ENCODE assay signal across 8 cellular contexts in the genomic region with DNA sequence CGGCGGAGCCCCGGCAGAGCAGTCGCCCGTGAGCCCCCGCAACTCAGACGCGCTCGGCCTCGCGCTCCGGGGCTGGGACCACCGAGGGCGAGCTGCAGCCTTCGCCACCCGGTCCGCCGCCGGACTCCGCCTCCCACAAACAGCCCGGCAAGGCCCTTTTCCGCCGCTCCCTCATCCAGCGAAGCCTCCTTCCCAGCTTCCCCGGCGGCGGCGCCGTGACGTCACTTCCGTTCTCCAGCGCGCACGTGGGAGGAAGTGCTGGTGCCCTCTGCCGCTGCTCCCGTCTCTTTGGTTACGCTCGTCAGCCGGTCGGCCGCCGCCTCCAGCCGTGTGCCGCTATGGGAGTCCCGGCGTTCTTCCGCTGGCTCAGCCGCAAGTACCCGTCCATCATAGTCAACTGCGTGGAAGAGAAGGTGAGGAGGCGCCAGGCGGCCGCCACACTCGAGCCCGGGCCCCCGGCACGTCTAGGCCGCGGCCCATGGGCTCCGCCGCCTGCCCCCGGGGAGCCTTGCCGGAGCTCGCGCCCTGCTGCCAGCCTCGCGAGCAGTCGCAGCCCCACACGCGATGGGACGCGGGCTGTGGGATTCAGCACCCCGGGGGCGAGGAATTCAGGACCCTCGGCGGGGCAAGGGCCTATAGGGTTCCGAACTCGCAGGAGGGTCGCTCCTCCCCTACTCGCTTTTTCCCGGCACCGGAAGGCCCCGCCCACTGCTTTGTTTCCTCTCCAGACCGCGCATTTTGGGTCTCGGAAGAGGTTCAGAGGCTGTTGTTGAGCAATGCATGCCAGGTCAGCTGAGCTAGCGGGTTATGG. TPM values are rescaled to one million over a fixed set of nuclear protein-coding genes. Genes with fewer than 3 reads are reported as not detected.
DNase-seq lines count a peak whose midpoint lies in the region; ATAC-seq and TF ChIP-seq lines count a peak whose summit lies in the region.

XRN2 (plus strand) TSS at position 271 of the 811 bp plus-strand sequence; CDS start at position 339, 68 bp downstream.

- peaks cover 3% of the 10 kb centered on the region for H3K36me3 ChIP-seq in CD4-positive, CD25-positive, alpha-beta regulatory T cell (ENCODE audit: control insufficient read depth, insufficient read depth, low read length)

- intact Hi-C loops in activated CD4-positive, alpha-beta memory T cell treated with anti-CD3 and anti-CD28 coated beads for 36 hours (cut with micrococcal nuclease): loop anchor here (1.0 to 5.0 kb wide), 8 partner anchors 8 to 1291 kb away; partner anchors contain the start of gene KIZ
- intact Hi-C loops in dorsolateral prefrontal cortex (cut with DNase I) (loop anchor here (5.0 kb wide), 4 partner anchors 66 to 209 kb away; partner anchors contain the start of genes KIZ (in 2 of the 2) and NKX2-2 (in 1 of the 2)), lower leg skin (cut with DNase I; ENCODE audit: low total_unique reads) (no loop called here)

- H3K4me3 Mint-ChIP-seq in CD4-positive, CD25-positive, alpha-beta regulatory T cell: peak within 1 kb of the TSS; percentile 96 to 99 (median 98)
- H3K4me3 Mint-ChIP-seq in activated CD4-positive, alpha-beta memory T cell treated with anti-CD3 and anti-CD28 coated beads for 36 hours: peak within 1 kb of the TSS; percentile 93

- H3K4me1 ChIP-seq in CD4-positive, CD25-positive, alpha-beta regulatory T cell (ENCODE audit: control insufficient read depth, insufficient read depth, low read length, poor library complexity, severe bottlenecking): peaks cover 21% of the 10 kb centered on the region

- peak in 1 of 2 donors; percentile 55 for TF ChIP-seq POLR2A in lower leg skin (IDR thresholded peaks at IDR 0.05)

- peak in 51 of 56 donors; percentile 14 to 73 (median 52) for TF ChIP-seq CTCF in dorsolateral prefrontal cortex (IDR thresholded peaks at IDR 0.05 in 54 of 56, conservative IDR thresholded peaks at IDR 0.05 in 2 of 56; ENCODE audit: low read depth in 1 of 56, partially characterized antibody in 56 of 56)
- TF ChIP-seq CTCF in lower leg skin (IDR thresholded peaks at IDR 0.05): no peak

- POLR2A ChIA-PET in activated CD4-positive, alpha-beta memory T cell treated with anti-CD3 and anti-CD28 coated beads for 36 hours (lab: Charles Lee): interaction anchor here (0.5 to 1.7 kb wide), 9 partner anchors 9 to 1287 kb away, joined by 3 to 6 read pairs (median 3); no protein-coding TSS in a partner anchor

- H3K27ac Mint-ChIP-seq in CD4-positive, CD25-positive, alpha-beta regulatory T cell: peak within 1 kb of the TSS; percentile 97 to 98 (median 98)
- peak within 1 kb of the TSS; percentile 99 for H3K27ac Mint-ChIP-seq in activated CD4-positive, alpha-beta memory T cell treated with anti-CD3 and anti-CD28 coated beads for 36 hours

- peaks cover 10% of the 10 kb centered on the region for H3K36me3 Mint-ChIP-seq in CD4-positive, CD25-positive, alpha-beta regulatory T cell
- H3K36me3 Mint-ChIP-seq in activated CD4-positive, alpha-beta memory T cell treated with anti-CD3 and anti-CD28 coated beads for 36 hours: peaks cover 22% of the 10 kb centered on the region

- peak within 1 kb of the TSS; percentile 97 for H3K27ac ChIP-seq in CD4-positive, CD25-positive, alpha-beta regulatory T cell (ENCODE audit: insufficient read depth, low read length, poor library complexity, severe bottlenecking)
- H3K27ac ChIP-seq in dorsolateral prefrontal cortex: peak within 1 kb of the TSS; percentile 75 to 98 (median 94)

- CTCF ChIA-PET in activated CD4-positive, alpha-beta memory T cell treated with anti-CD3 and anti-CD28 coated beads for 36 hours (lab: Charles Lee): interaction anchor here (0.7 to 7.3 kb wide), 6 partner anchors 13 to 226 kb away, joined by 3 to 33 read pairs (median 4); no protein-coding TSS in a partner anchor

- peak; percentile 92 to 96 (median 95) for DNase-seq in CD4-positive, CD25-positive, alpha-beta regulatory T cell
- DNase-seq in NCI-H82 (lab: John Stamatoyannopoulos, UW) (peak; percentile 96), dorsolateral prefrontal cortex (peak; percentile 86 to 98 (median 94)), lower leg skin (ENCODE audit: low spot score in 2 of 2) (peak; percentile 94 to 99)
- DNase-seq in activated CD4-positive, alpha-beta memory T cell treated with anti-CD3 and anti-CD28 coated beads for 36 hours: peak; percentile 97
- peak; percentile 96 to 97 for DNase-seq in stimulated activated CD4-positive, alpha-beta T cell treated with anti-CD3 and anti-CD28 coated beads, Interleukin-4, amount 100 ng/mL, for 48 hours (ENCODE audit: low read depth in 2 of 2)

- H3K9me3 Mint-ChIP-seq in CD4-positive, CD25-positive, alpha-beta regulatory T cell: peaks cover 0 to 2% (median 1%) of the 10 kb centered on the region in 7 donors
- H3K9me3 Mint-ChIP-seq in activated CD4-positive, alpha-beta memory T cell treated with anti-CD3 and anti-CD28 coated beads for 36 hours: peaks cover 3% of the 10 kb centered on the region

- peaks cover 15 to 31% (median 25%) of the 10 kb centered on the region in 4 donors for H3K4me1 Mint-ChIP-seq in CD4-positive, CD25-positive, alpha-beta regulatory T cell
- H3K4me1 Mint-ChIP-seq in activated CD4-positive, alpha-beta memory T cell treated with anti-CD3 and anti-CD28 coated beads for 36 hours (ENCODE audit: low read depth): peaks cover 34% of the 10 kb centered on the region

- H3K9me3 ChIP-seq in CD4-positive, CD25-positive, alpha-beta regulatory T cell (ENCODE audit: control insufficient read depth in 2 of 2, low read length in 2 of 2): no peaks in the 10 kb centered on the region

- H3K27me3 ChIP-seq in CD4-positive, CD25-positive, alpha-beta regulatory T cell (ENCODE audit: control insufficient read depth, insufficient read depth, low read length): no peaks in the 10 kb centered on the region
- H3K27me3 ChIP-seq in dorsolateral prefrontal cortex: no peaks in the 10 kb centered on the region

- peak; percentile 85 to 87 for ATAC-seq in CD4-positive, CD25-positive, alpha-beta regulatory T cell (ENCODE audit: low read depth in 2 of 2)
- peak; percentile 90 for ATAC-seq in GM19438 (IDR thresholded peaks at IDR 0.05; ENCODE audit: low read depth, unreplicated experiment)
- ATAC-seq in HG03575 (IDR thresholded peaks at IDR 0.05; ENCODE audit: extremely low read depth, insufficient number of reproducible peaks, low FRiP score, unreplicated experiment): peak; percentile 37

- WGBS in lower leg skin, 2 donors: 0% methylated on average over 44 to 73 of the region's 87 CpGs

- peak within 1 kb of the TSS; percentile 96 for H3K4me3 ChIP-seq in CD4-positive, CD25-positive, alpha-beta regulatory T cell (ENCODE audit: low read depth, low read length)
- H3K4me3 ChIP-seq in dorsolateral prefrontal cortex: peak within 1 kb of the TSS; percentile 72 to 100 (median 97)
- H3K4me3 ChIP-seq in lower leg skin (ENCODE audit: low read depth, poor library complexity, severe bottlenecking): peak within 1 kb of the TSS; percentile 86

- H3K27me3 Mint-ChIP-seq in CD4-positive, CD25-positive, alpha-beta regulatory T cell: peaks cover 12% of the 10 kb centered on the region
- no peaks in the 10 kb centered on the region for H3K27me3 Mint-ChIP-seq in activated CD4-positive, alpha-beta memory T cell treated with anti-CD3 and anti-CD28 coated beads for 36 hours

RNA-seq across cellular contexts. Expression of gene XRN2, which starts in this region (rescaled TPM):
- 59.0 TPM for total RNA-seq in CD4-positive, CD25-positive, alpha-beta regulatory T cell
- 10 to 100 TPM; 65.0 to 81.0 (median 75.1) TPM for polyA plus RNA-seq in CD4-positive, CD25-positive, alpha-beta regulatory T cell
- total RNA-seq in activated CD4-positive, alpha-beta memory T cell treated with anti-CD3 and anti-CD28 coated beads for 36 hours: 10 to 100 TPM; 91.0 to 94.4 TPM
- 10 to 100 TPM; 22.9 to 32.8 (median 27.2) TPM for total RNA-seq in dorsolateral prefrontal cortex
- total RNA-seq in lower leg skin: 10 to 100 TPM; 31.9 to 50.9 (median 37.3) TPM

Comparison
In these comparisons a context has a peak if more than half of its experiments do, and no peak if none do; other contexts are left out.
1. Peak in every context shown above with its lines: DNase-seq, ATAC-seq, H3K4me3 ChIP-seq and H3K27ac ChIP-seq.
2. ATAC-seq: peak in every context shown above with its lines; median percentile 90 in GM19438; 86 in CD4-positive, CD25-positive, alpha-beta regulatory T cell; 37 in HG03575.
3. CTCF ChIP-seq: peak in dorsolateral prefrontal cortex (51 of 56); none in lower leg skin (0 of 3).